In the genomic region with DNA sequence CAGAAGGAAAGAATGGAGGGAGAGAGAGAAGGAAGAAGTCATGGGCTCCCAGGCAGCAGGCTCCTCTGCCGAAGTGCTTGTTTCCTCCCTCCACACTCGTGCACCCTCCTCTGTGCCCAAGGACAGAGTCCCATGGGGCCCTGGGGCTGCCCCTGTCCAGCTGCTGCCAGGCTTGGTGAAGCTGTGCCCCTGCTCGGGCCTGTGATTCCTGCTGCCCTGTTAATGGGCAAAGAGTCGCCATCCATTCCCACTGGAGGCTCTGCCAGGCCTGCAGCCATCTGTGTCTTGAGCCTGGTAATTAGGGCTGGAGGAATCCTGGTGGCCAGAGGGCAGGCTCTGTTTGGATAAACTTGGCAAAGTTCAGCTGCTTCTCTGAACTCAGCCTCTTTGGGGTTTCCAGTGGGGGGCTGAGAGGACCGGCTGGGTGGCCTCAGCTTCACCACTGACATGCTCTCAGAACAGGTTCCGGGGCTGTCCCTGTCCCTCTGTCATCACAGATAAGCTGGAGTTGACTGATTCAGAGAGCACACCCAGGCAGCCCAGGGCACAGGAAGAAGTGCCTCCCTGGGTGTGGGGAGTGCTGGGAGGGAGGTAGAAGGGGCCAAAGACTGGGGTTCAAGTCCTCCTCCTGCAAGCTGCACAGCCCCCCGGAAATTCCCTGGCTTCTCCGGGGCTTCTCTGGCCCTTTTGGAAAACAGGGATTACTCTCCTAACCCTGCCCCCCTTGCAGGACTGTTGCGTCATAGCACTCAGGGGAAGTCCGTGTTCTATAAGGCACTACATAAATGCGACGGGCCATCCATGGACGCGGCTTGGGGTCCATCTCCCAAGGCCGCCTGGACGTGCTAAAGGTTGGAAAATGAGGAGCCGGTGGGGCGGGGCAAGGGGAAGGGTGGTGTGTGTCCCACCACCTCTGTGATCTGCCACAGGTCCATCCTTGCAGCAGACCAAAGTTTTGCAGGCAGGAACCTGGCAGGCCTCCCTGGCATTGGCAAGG, we compare ENCODE assay signal across 11 cellular contexts.
DNase-seq lines count a peak whose midpoint lies in the region; ATAC-seq lines count a peak whose summit lies in the region.
"Had no signal": no experiment of that assay in that cellular context is flagged by ENCODE, and none has a peak within 500 bp of the region (broad histone marks: within the 10 kb centered on the region; RNA-seq: fewer than 3 reads in every experiment).

No MANE protein-coding gene starts in this region.

- peak; percentile 11 to 35 for DNase-seq in activated CD4-positive, alpha-beta T cell treated with anti-CD3 and anti-CD28 coated beads, Interleukin-2, amount 50 U/mL, for 48 hours
- DNase-seq in activated CD4-positive, alpha-beta T cell treated with anti-CD3 and anti-CD28 coated beads for 4 hours: no peak
- peak; percentile 53 for DNase-seq in posterior vena cava (ENCODE audit: low spot score)
- DNase-seq in NCI-H187 (lab: John Stamatoyannopoulos, UW): no peak
- no peak for DNase-seq in GF-D8 (lab: John Stamatoyannopoulos, UW)
- DNase-seq: dermis blood vessel endothelial cell, hypothalamus, upper lobe of left lung had no signal

- ATAC-seq in GM21390 (IDR thresholded peaks at IDR 0.05; ENCODE audit: unreplicated experiment): peak; percentile 68
- peak; percentile 73 for ATAC-seq in HG03342 (IDR thresholded peaks at IDR 0.05; ENCODE audit: unreplicated experiment)
- no peak for ATAC-seq in GM19328 (IDR thresholded peaks at IDR 0.05; ENCODE audit: unreplicated experiment)

- intact Hi-C loops in posterior vena cava (cut with DNase I): loop anchor here in 1 of 2 donors (5.0 kb wide), 1 partner anchor 1153 kb away; no protein-coding TSS in a partner anchor

Comparison
In these comparisons a context has a peak if more than half of its experiments do, and no peak if none do; other contexts are left out.
1. DNase-seq: peak in activated CD4-positive, alpha-beta T cell treated with anti-CD3 and anti-CD28 coated beads, Interleukin-2, amount 50 U/mL, for 48 hours (2 of 2) and posterior vena cava (single experiment); none in activated CD4-positive, alpha-beta T cell treated with anti-CD3 and anti-CD28 coated beads for 4 hours (0 of 2), NCI-H187 (0 of 2) and GF-D8 (single experiment).